Comparison of ENCODE assay signal across 8 cellular contexts in the genomic region with DNA sequence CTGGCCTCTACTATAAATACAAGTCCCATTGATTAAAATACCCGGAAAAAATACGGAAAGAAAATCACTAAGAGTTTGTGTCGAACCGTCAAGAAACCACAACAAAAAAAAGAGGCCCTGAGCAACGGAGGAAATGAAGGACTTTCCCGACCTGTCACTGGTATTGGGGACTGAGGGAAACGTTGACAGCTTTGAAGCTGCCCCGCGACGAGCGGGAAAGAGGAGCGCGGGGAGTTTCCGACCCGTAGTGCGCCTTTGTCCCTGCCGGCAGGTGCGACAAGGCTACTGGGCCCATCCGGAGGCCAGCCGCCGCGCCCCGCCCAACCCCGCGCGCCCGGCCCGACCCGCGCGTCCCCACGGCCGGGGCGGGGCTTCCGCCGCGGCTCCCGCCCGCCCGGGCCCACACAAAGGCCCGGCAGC. TPM values are rescaled to one million over a fixed set of nuclear protein-coding genes. Genes with fewer than 3 reads are reported as not detected.
DNase-seq lines count a peak whose midpoint lies in the region; ATAC-seq and TF ChIP-seq lines count a peak whose summit lies in the region.

No MANE protein-coding gene starts in this region.

- no peaks in the 10 kb centered on the region for H3K27me3 ChIP-seq in Karpas-422 (ENCODE audit: low read length)
- no peaks in the 10 kb centered on the region for H3K27me3 ChIP-seq in foreskin keratinocyte
- no peaks in the 10 kb centered on the region for H3K27me3 ChIP-seq in neuron (ENCODE audit: insufficient read depth, low read length)

- H3K9me2 ChIP-seq in Karpas-422 (replicated peaks; ENCODE audit: insufficient read depth, low read length) = no peaks in the 10 kb centered on the region

- TF ChIP-seq CTCF in foreskin keratinocyte (conservative IDR thresholded peaks at IDR 0.05) = no peak

- H3K36me3 ChIP-seq in Karpas-422 (ENCODE audit: insufficient read depth, low read length) (peaks cover 43% of the 10 kb centered on the region), neuron (ENCODE audit: insufficient read depth, low read length) (peaks cover 42% of the 10 kb centered on the region)

- no peaks in the 10 kb centered on the region for H3K9me3 ChIP-seq in Karpas-422 (ENCODE audit: low read length)
- no peaks in the 10 kb centered on the region for H3K9me3 ChIP-seq in neuron (ENCODE audit: low read length)

- peak overlapping the region; percentile 91 for H3K4me2 ChIP-seq in Karpas-422 (ENCODE audit: low read depth, low read length, poor library complexity, severe bottlenecking)

- H3K9ac ChIP-seq in Karpas-422 (ENCODE audit: low read length) = peak overlapping the region; percentile 84

- H3K79me2 ChIP-seq in Karpas-422 (ENCODE audit: low read length) = peaks cover 89% of the 10 kb centered on the region

- ATAC-seq in GM21825 (IDR thresholded peaks at IDR 0.05; ENCODE audit: unreplicated experiment) = peak; percentile 77
- ATAC-seq in foreskin keratinocyte = peak; percentile 76

- DNase-seq in Daoy (ENCODE audit: low read depth) (peak; percentile 83), Karpas-422 (peak; percentile 92), RPMI8226 (peak; percentile 92), activated gamma-delta T cell treated with Interleukin-2 at 50 U/mL for 16 hours (peak; percentile 67), foreskin keratinocyte (no peak), substantia nigra (lab: John Stamatoyannopoulos, UW) (peak in 38 of 49 donors; percentile 41 to 95 (median 84))

- H3K4me3 ChIP-seq in Karpas-422 (ENCODE audit: low read length) (peak overlapping the region; percentile 88), neuron (ENCODE audit: low read length) (peak overlapping the region; percentile 86)

- H3K27ac ChIP-seq in Karpas-422 (ENCODE audit: low read length) = peak overlapping the region; percentile 79
- peak overlapping the region; percentile 59 for H3K27ac ChIP-seq in foreskin keratinocyte
- peak overlapping the region; percentile 91 for H3K27ac ChIP-seq in substantia nigra (ENCODE audit: low read depth, low read length, poor library complexity, severe bottlenecking)

- H3K4me1 ChIP-seq in Karpas-422 (ENCODE audit: low read length) (peaks cover 44% of the 10 kb centered on the region), foreskin keratinocyte (peaks cover 31% of the 10 kb centered on the region), neuron (ENCODE audit: insufficient read depth, low read length) (peaks cover 33% of the 10 kb centered on the region)

- H2AFZ ChIP-seq in Karpas-422 (ENCODE audit: low read length) (no peak overlapping the region), neuron (ENCODE audit: low read depth, low read length) (no peak overlapping the region)

- no peaks in the 10 kb centered on the region for H4K20me1 ChIP-seq in Karpas-422 (ENCODE audit: insufficient read depth, low read depth, low read length)

RNA-seq across cellular contexts. Expression of a gene that starts 0.4 kb away (rescaled TPM):
- total RNA-seq in Daoy (2014; rRNA removed; shearing (Covaris generic)) = 34.1 and 36.7 TPM in 2 replicates
- total RNA-seq in Karpas-422 (2014; rRNA removed; shearing (Covaris generic); ENCODE audit: low replicate concordance) = 38.4 and 53.3 TPM in 2 replicates
- total RNA-seq in foreskin keratinocyte = 39.2 and 45.6 TPM in 2 replicates
- polyA plus RNA-seq in foreskin keratinocyte = 4.3 and 5.7 TPM in 2 replicates

RNA-seq across cellular contexts. Expression of a gene that starts 0.5 kb away (rescaled TPM):
- 203 and 268 TPM in 2 replicates for total RNA-seq in Daoy (2014; rRNA removed; shearing (Covaris generic))
- 96.9 and 138 TPM in 2 replicates for total RNA-seq in Karpas-422 (2014; rRNA removed; shearing (Covaris generic); ENCODE audit: low replicate concordance)
- 113 and 126 TPM in 2 replicates for total RNA-seq in foreskin keratinocyte
- 65.2 and 86.5 TPM in 2 replicates for polyA plus RNA-seq in foreskin keratinocyte

RNA-seq across cellular contexts. Expression of a gene that starts 20.3 kb away (rescaled TPM):
- 37.7 and 62.4 TPM in 2 replicates for total RNA-seq in Daoy (2014; rRNA removed; shearing (Covaris generic))
- total RNA-seq in Karpas-422 (2014; rRNA removed; shearing (Covaris generic); ENCODE audit: low replicate concordance) = 34.7 and 52.0 TPM in 2 replicates
- total RNA-seq in foreskin keratinocyte = 53.4 and 55.4 TPM in 2 replicates
- polyA plus RNA-seq in foreskin keratinocyte = 44.1 and 51.8 TPM in 2 replicates

RNA-seq across cellular contexts. Expression of a gene that starts 20.6 kb away (rescaled TPM):
- 120 and 132 TPM in 2 replicates for total RNA-seq in Daoy (2014; rRNA removed; shearing (Covaris generic))
- 122 and 184 TPM in 2 replicates for total RNA-seq in Karpas-422 (2014; rRNA removed; shearing (Covaris generic); ENCODE audit: low replicate concordance)
- 124 and 142 TPM in 2 replicates for total RNA-seq in foreskin keratinocyte
- polyA plus RNA-seq in foreskin keratinocyte = 200 and 214 TPM in 2 replicates

Comparison
In these comparisons a context has a peak if more than half of its experiments do, and no peak if none do; other contexts are left out.
1. DNase-seq: peak in Daoy (single experiment), Karpas-422 (single experiment), RPMI8226 (single experiment), activated gamma-delta T cell treated with Interleukin-2 at 50 U/mL for 16 hours (single experiment) and substantia nigra (38 of 49); none in foreskin keratinocyte (0 of 2).
2. Peak in every context shown above with its lines, with median percentiles within 50 percentile points of each other: H3K27ac ChIP-seq.